8 cellular contexts compared by ENCODE assay signal in genomic region chr10:128210215-128211063, GRCh38.
DNase-seq lines count a peak whose midpoint lies in the region; ATAC-seq, FAIRE-seq and TF ChIP-seq lines count a peak whose summit lies in the region.

No MANE protein-coding gene starts in this region.

- H3K27ac ChIP-seq in PC-3 (ENCODE audit: low read length) (no peak overlapping the region), pancreas (peak overlapping the region in 1 of 4 donors; percentile 27), tibial nerve (peak overlapping the region; percentile 34 to 78 (median 56))

- CTCF ChIA-PET in Caco-2 (lab: Charles Lee): no interaction called here
- CTCF ChIA-PET in PC-3 (lab: Charles Lee): no interaction called here

- no TSS peak for BruUV-seq in Caco-2 (replicated peaks; lab: Mats Ljungman, UMichigan)
- no TSS peak for BruUV-seq in PC-3 (replicated peaks; lab: Mats Ljungman, UMichigan)

- POLR2A ChIA-PET in Caco-2 (lab: Charles Lee) (no interaction called here), PC-3 (lab: Charles Lee; ENCODE audit: unreplicated experiment) (no interaction called here)

- TF ChIP-seq POLR2A in tibial nerve (IDR thresholded peaks at IDR 0.05): no peak

- H3K9me2 ChIP-seq in PC-3 (replicated peaks; ENCODE audit: low read length): no peaks in the 10 kb centered on the region

- peak in 1 of 2 experiments; percentile 72 for DNase-seq in Caco-2
- DNase-seq in PC-3: peak; percentile 51
- peak; percentile 66 for DNase-seq in activated gamma-delta T cell treated with anti-CD3 and anti-CD28 coated beads, Interleukin-2, amount 50 U/mL, for 16 hours (ENCODE audit: low read depth)
- DNase-seq in glomerular visceral epithelial cell (ENCODE audit: extremely low spot score): peak; percentile 51
- peak; percentile 56 to 91 (median 72) for DNase-seq in pancreas
- DNase-seq in tibial nerve (ENCODE audit: low spot score in 2 of 2): peak; percentile 29 to 37

- H3K36me3 Mint-ChIP-seq in Caco-2 (ENCODE audit: insufficient read depth, unreplicated experiment): no peaks in the 10 kb centered on the region

- H3F3A ChIP-seq in PC-3 (ENCODE audit: low read length, unreplicated experiment): no peaks in the 10 kb centered on the region

- peak overlapping the region; percentile 35; the same call in 1 of the 2 replicates for H3K9ac ChIP-seq in PC-3 (ENCODE audit: low read length)

- no peaks in the 10 kb centered on the region for H3K9me3 Mint-ChIP-seq in Caco-2 (ENCODE audit: unreplicated experiment)

- peaks cover 25% of the 10 kb centered on the region for H3K27me3 Mint-ChIP-seq in Caco-2 (ENCODE audit: insufficient read depth, unreplicated experiment)

- H4K20me1 ChIP-seq in PC-3 (ENCODE audit: low read length): no peaks in the 10 kb centered on the region

- TF ChIP-seq CTCF in Caco-2 (IDR thresholded peaks at IDR 0.05; ENCODE audit: insufficient read depth in 1 of 2, low read depth in 1 of 2, low read length in 1 of 2, severe bottlenecking in 1 of 2, unreplicated experiment in 1 of 2) (peak; percentile 55 to 57), PC-3 (conservative IDR thresholded peaks at IDR 0.05; ENCODE audit: low read depth, low read length) (peak; percentile 48), pancreas (IDR thresholded peaks at IDR 0.05) (peak; percentile 61 to 74 (median 64)), tibial nerve (IDR thresholded peaks at IDR 0.05) (peak; percentile 25 to 85 (median 77))

- H3K4me3 ChIP-seq in Caco-2 (ENCODE audit: low read depth, low read length) (peak overlapping the region; percentile 24), PC-3 (ENCODE audit: low read length) (peak overlapping the region; percentile 68), pancreas (peak overlapping the region; percentile 19 to 62 (median 49)), tibial nerve (peak overlapping the region; percentile 40 to 69 (median 59))

- ATAC-seq in GM21786 (IDR thresholded peaks at IDR 0.05; ENCODE audit: unreplicated experiment) (peak; percentile 33), PC-3 (peak; percentile 74), pancreas (peak; percentile 86 to 91 (median 88)), GM18517 (IDR thresholded peaks at IDR 0.05; ENCODE audit: unreplicated experiment) (no peak)

- no peaks in the 10 kb centered on the region for H3K79me2 ChIP-seq in PC-3 (ENCODE audit: low read length)

- H3K27me3 ChIP-seq in Caco-2 (replicated peaks; ENCODE audit: control insufficient read depth, insufficient read depth, low read length) (no peaks in the 10 kb centered on the region; the same call in 1 of the 2 replicates), PC-3 (ENCODE audit: low read length) (peaks cover 15% of the 10 kb centered on the region), pancreas (peaks cover 0 to 6% (median 0%) of the 10 kb centered on the region in 4 donors), tibial nerve (peaks cover 0 to 12% of the 10 kb centered on the region in 2 donors)

- H3K4me2 ChIP-seq in PC-3 (ENCODE audit: low read length): peak overlapping the region; percentile 73

- peak overlapping the region; percentile 84 for H2AFZ ChIP-seq in PC-3 (ENCODE audit: low read length)

- TF ChIP-seq EP300 in tibial nerve (IDR thresholded peaks at IDR 0.05): no peak

- H3K4me3 Mint-ChIP-seq in Caco-2 (ENCODE audit: unreplicated experiment): peak overlapping the region; percentile 54

- H3K27ac Mint-ChIP-seq in Caco-2 (ENCODE audit: unreplicated experiment): no peak overlapping the region

- intact Hi-C loops in Caco-2 (cut with micrococcal nuclease; ENCODE audit: unreplicated experiment) (no loop called here), PC-3 (cut with micrococcal nuclease) (no loop called here), pancreas (cut with DNase I) (no loop called here)

- 2 to 4% methylated on average over 56 to 91 of the region's 91 CpGs for WGBS in pancreas, 2 donors
- WGBS in tibial nerve, 2 donors: 5 to 8% methylated on average over 15 to 27 of the region's 91 CpGs

- H3K4me1 Mint-ChIP-seq in Caco-2 (ENCODE audit: low read depth, unreplicated experiment): no peaks in the 10 kb centered on the region

- H3K4me1 ChIP-seq in Caco-2 (no peaks in the 10 kb centered on the region), PC-3 (ENCODE audit: insufficient read depth, low read length) (no peaks in the 10 kb centered on the region), pancreas (no peaks in the 10 kb centered on the region), tibial nerve (peaks cover 0 to 18% (median 0%) of the 10 kb centered on the region in 4 donors)

- H3K9me3 ChIP-seq in Caco-2: no peaks in the 10 kb centered on the region
- H3K9me3 ChIP-seq in PC-3 (ENCODE audit: low read length): no peaks in the 10 kb centered on the region
- H3K9me3 ChIP-seq in pancreas: no peaks in the 10 kb centered on the region
- H3K9me3 ChIP-seq in tibial nerve: no peaks in the 10 kb centered on the region

- H3K36me3 ChIP-seq in Caco-2 (ENCODE audit: control insufficient read depth, insufficient read depth, low read length) (no peaks in the 10 kb centered on the region), PC-3 (ENCODE audit: low read depth, low read length) (no peaks in the 10 kb centered on the region), pancreas (no peaks in the 10 kb centered on the region), tibial nerve (no peaks in the 10 kb centered on the region)

- no peak for FAIRE-seq in pancreas (lab: Jason Lieb, UNC)
